ENCODE assay signal across 8 cellular contexts in genomic region chr9:122346478-122347347, GRCh38. TPM values are rescaled to one million over a fixed set of nuclear protein-coding genes. Genes with fewer than 3 reads are reported as not detected.
DNase-seq lines count a peak whose midpoint lies in the region; ATAC-seq and TF ChIP-seq lines count a peak whose summit lies in the region.

No MANE protein-coding gene starts in this region.

- H3K27me3 Mint-ChIP-seq in Calu3 (ENCODE audit: unreplicated experiment) (peaks cover 38% of the 10 kb centered on the region), brain (peaks cover 70% of the 10 kb centered on the region)

- no peaks in the 10 kb centered on the region for H3K9me3 ChIP-seq in Karpas-422 (ENCODE audit: low read length)

- peaks cover 11% of the 10 kb centered on the region for H3K4me1 ChIP-seq in Karpas-422 (ENCODE audit: low read length)

- no peaks in the 10 kb centered on the region for H3K36me3 ChIP-seq in Karpas-422 (ENCODE audit: insufficient read depth, low read length)

- H3K9me2 ChIP-seq in Karpas-422 (replicated peaks; ENCODE audit: insufficient read depth, low read length) = no peaks in the 10 kb centered on the region

- H3K27ac Mint-ChIP-seq in Calu3 (ENCODE audit: unreplicated experiment) (no peak overlapping the region), brain (peak overlapping the region in 1 of 5 experiments; percentile 19)

- H3K4me3 Mint-ChIP-seq in Calu3 (ENCODE audit: low read depth, unreplicated experiment) = peak overlapping the region; percentile 62
- peak overlapping the region; percentile 80 to 86 (median 85) for H3K4me3 Mint-ChIP-seq in brain

- no TSS peak for BruUV-seq in Calu3 (replicated peaks; lab: Mats Ljungman, UMichigan)

- H3K27me3 ChIP-seq in Karpas-422 (ENCODE audit: low read length) = no peaks in the 10 kb centered on the region

- no peaks in the 10 kb centered on the region for H4K20me1 ChIP-seq in Karpas-422 (ENCODE audit: insufficient read depth, low read depth, low read length)

- peaks cover 4% of the 10 kb centered on the region for H3K36me3 Mint-ChIP-seq in Calu3 (ENCODE audit: insufficient read depth, unreplicated experiment)
- H3K36me3 Mint-ChIP-seq in brain = no peaks in the 10 kb centered on the region

- intact Hi-C loops in Calu3 (cut with micrococcal nuclease; ENCODE audit: unreplicated experiment) = no loop called here

- DNase-seq in Calu3 (peak; percentile 15), Karpas-422 (peak; percentile 64), islet precursor cell (peak; percentile 66), globus pallidus (ENCODE audit: low spot score) (no peak), inferior parietal cortex (ENCODE audit: extremely low spot score) (no peak)
- peak; percentile 6 for DNase-seq in stimulated activated CD4-positive, alpha-beta T cell treated with anti-CD3 and anti-CD28 coated beads, Interleukin-2, amount 100 ng/mL, for 4 hours (ENCODE audit: low read depth)

- H3K27ac ChIP-seq in Karpas-422 (ENCODE audit: low read length) = no peak overlapping the region

- H2AFZ ChIP-seq in Karpas-422 (ENCODE audit: low read length) = peak overlapping the region; percentile 70; the same call in 1 of the 2 replicates

- CTCF ChIA-PET in Calu3 (lab: Charles Lee) = interaction anchor here (0.6 kb wide), 1 partner anchor 222 kb away, joined by 3 read pairs; no protein-coding TSS in a partner anchor

- peak overlapping the region; percentile 73 for H3K4me2 ChIP-seq in Karpas-422 (ENCODE audit: low read depth, low read length, poor library complexity, severe bottlenecking)

- H3K4me3 ChIP-seq in Karpas-422 (ENCODE audit: low read length) = peak overlapping the region; percentile 70; the same call in 1 of the 2 replicates

- ATAC-seq in GM21825 (IDR thresholded peaks at IDR 0.05; ENCODE audit: unreplicated experiment) = no peak

- H3K4me1 Mint-ChIP-seq in Calu3 (ENCODE audit: low read depth, unreplicated experiment) = peaks cover 8% of the 10 kb centered on the region
- peaks cover 18% of the 10 kb centered on the region for H3K4me1 Mint-ChIP-seq in brain

- no peaks in the 10 kb centered on the region for H3K79me2 ChIP-seq in Karpas-422 (ENCODE audit: low read length)

- TF ChIP-seq CTCF in Calu3 (IDR thresholded peaks at IDR 0.05; ENCODE audit: unreplicated experiment) (no peak), brain (conservative IDR thresholded peaks at IDR 0.05) (no peak)

- no peaks in the 10 kb centered on the region for H3K9me3 Mint-ChIP-seq in Calu3 (ENCODE audit: low read depth, unreplicated experiment)
- H3K9me3 Mint-ChIP-seq in brain = peaks cover 0 to 4% (median 0%) of the 10 kb centered on the region in 5 experiments

- peak overlapping the region; percentile 67 for H3K9ac ChIP-seq in Karpas-422 (ENCODE audit: low read length)

RNA-seq across cellular contexts. Expression of gene PTGS1, which starts 24.1 kb away (rescaled TPM):
- total RNA-seq in Calu3 (2022) = 0.66 and 0.71 TPM in 2 replicates
- total RNA-seq in Karpas-422 (2014; rRNA removed; shearing (Covaris generic); ENCODE audit: low replicate concordance) = 0.07 TPM in 1 of 2 replicates, not detected in the other
- 1.4 TPM for polyA plus RNA-seq in brain (ENCODE audit: insufficient read depth, low read depth, low replicate concordance)

Comparison
In these comparisons a context has a peak if more than half of its experiments do, and no peak if none do; other contexts are left out.
1. DNase-seq: peak in Calu3 (single experiment), Karpas-422 (single experiment), islet precursor cell (single experiment) and stimulated activated CD4-positive, alpha-beta T cell treated with anti-CD3 and anti-CD28 coated beads, Interleukin-2, amount 100 ng/mL, for 4 hours (single experiment); none in globus pallidus (single experiment) and inferior parietal cortex (single experiment).